Comparison of ENCODE assay signal across 20 cellular contexts in the genomic region with DNA sequence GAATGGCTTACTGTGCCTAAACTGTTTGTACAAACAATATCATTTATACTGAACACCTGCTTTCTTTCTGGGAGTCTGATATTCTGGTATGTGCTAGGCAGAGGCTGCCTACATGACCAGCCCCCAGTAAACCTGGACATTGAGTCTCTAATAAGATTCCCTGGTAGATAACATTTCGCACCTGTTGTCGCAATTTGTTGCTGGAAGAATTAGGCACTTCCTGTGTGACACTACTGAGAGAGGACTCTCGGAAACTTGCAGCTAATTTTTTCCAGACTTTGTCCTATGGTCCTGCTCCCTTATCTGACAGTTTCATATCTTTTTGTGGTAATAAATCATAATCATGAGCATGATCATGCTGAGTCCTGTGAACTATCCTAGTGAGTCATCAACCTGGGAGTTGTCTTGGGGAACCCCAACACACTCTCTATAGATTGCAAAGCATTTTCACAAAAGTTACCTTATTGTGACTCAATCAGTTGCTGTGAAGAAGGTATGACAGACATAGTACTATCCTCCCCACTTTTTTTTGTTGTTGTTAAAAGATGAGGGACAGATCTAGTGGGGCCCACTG.
DNase-seq lines count a peak whose midpoint lies in the region; ATAC-seq and TF ChIP-seq lines count a peak whose summit lies in the region.
"Had no signal": no experiment of that assay in that cellular context is flagged by ENCODE, and none has a peak within 500 bp of the region (broad histone marks: within the 10 kb centered on the region; RNA-seq: fewer than 3 reads in every experiment).

No MANE protein-coding gene starts in this region.

- TF ChIP-seq RAD21 in SK-N-SH (IDR thresholded peaks at IDR 0.05; ENCODE audit: low read length) = no peak

- peaks cover 0 to 5% of the 10 kb centered on the region in 2 donors for H3K9me3 Mint-ChIP-seq in activated naive CD4-positive, alpha-beta T cell treated with anti-CD3 and anti-CD28 coated beads, Interleukin-2, amount 50 U/mL, for 72 hours
- H3K9me3 Mint-ChIP-seq: H9 had no signal

- H3K4me2 ChIP-seq in SK-N-SH = no peak overlapping the region

- no peaks in the 10 kb centered on the region for H3K9me3 ChIP-seq in SK-N-SH
- no peaks in the 10 kb centered on the region for H3K9me3 ChIP-seq in effector memory CD4-positive, alpha-beta T cell (ENCODE audit: control insufficient read depth, low read length)
- H3K9me3 ChIP-seq: SJSA1 had no signal

- no peaks in the 10 kb centered on the region for H3K79me2 ChIP-seq in SK-N-SH (ENCODE audit: insufficient read depth)

- no peak overlapping the region for H3K4me3 ChIP-seq in SK-N-SH (ENCODE audit: low read depth in 2 of 2, low read length in 1 of 2)
- no peak overlapping the region for H3K4me3 ChIP-seq in effector memory CD4-positive, alpha-beta T cell (ENCODE audit: insufficient read depth, low read depth, low read length, poor library complexity, severe bottlenecking)
- H3K4me3 ChIP-seq: SJSA1 had no signal

- no peaks in the 10 kb centered on the region for H3F3A ChIP-seq in SK-N-SH (replicated peaks; ENCODE audit: insufficient read depth)

- H3K36me3 ChIP-seq in SK-N-SH (replicated peaks in 1 of 2; ENCODE audit: control insufficient read depth in 1 of 2, insufficient read depth in 2 of 2, low read length in 1 of 2) = no peaks in the 10 kb centered on the region
- H3K36me3 ChIP-seq in effector memory CD4-positive, alpha-beta T cell (ENCODE audit: control insufficient read depth, insufficient read depth, low read length) = no peaks in the 10 kb centered on the region
- H3K36me3 ChIP-seq: SJSA1 had no signal

- no peaks in the 10 kb centered on the region for H3K36me3 Mint-ChIP-seq in activated naive CD4-positive, alpha-beta T cell treated with anti-CD3 and anti-CD28 coated beads, Interleukin-2, amount 50 U/mL, for 72 hours

- H3K27me3 ChIP-seq in SK-N-SH (ENCODE audit: insufficient read depth) (no peaks in the 10 kb centered on the region), foreskin keratinocyte (peaks cover 13% of the 10 kb centered on the region)
- H3K27me3 ChIP-seq in effector memory CD4-positive, alpha-beta T cell (replicated peaks; ENCODE audit: control insufficient read depth, insufficient read depth, low read length, poor library complexity, severe bottlenecking) = no peaks in the 10 kb centered on the region
- H3K27me3 ChIP-seq: SJSA1 had no signal

- TF ChIP-seq EP300 in SK-N-SH (IDR thresholded peaks at IDR 0.05; ENCODE audit: borderline replicate concordance in 1 of 2, low read depth in 1 of 2, low read length in 1 of 2) = no peak; a peak in 1 of 4 replicates

- H2AFZ ChIP-seq in SK-N-SH (ENCODE audit: low read depth) = no peak overlapping the region

- ATAC-seq in activated naive CD4-positive, alpha-beta T cell treated with anti-CD3 and anti-CD28 coated beads, Interleukin-2, amount 50 U/mL, for 72 hours = peak; percentile 86 to 99
- ATAC-seq in foreskin keratinocyte = peak; percentile 97
- ATAC-seq: T-helper 17 cell had no signal

- TF ChIP-seq CTCF in SK-N-SH (IDR thresholded peaks at IDR 0.05) (no peak), foreskin keratinocyte (conservative IDR thresholded peaks at IDR 0.05) (no peak)

- H3K27ac Mint-ChIP-seq in activated naive CD4-positive, alpha-beta T cell treated with anti-CD3 and anti-CD28 coated beads, Interleukin-2, amount 50 U/mL, for 72 hours = no peak overlapping the region
- H3K27ac Mint-ChIP-seq: H9, T-helper 17 cell had no signal

- 30% methylated on average over 3 of the region's 3 CpGs for WGBS in SK-N-SH (ENCODE audit: low lambda C conversion rate)

- H3K9ac ChIP-seq in SK-N-SH = no peak overlapping the region

- H3K27ac ChIP-seq in SK-N-SH (ENCODE audit: low read depth in 2 of 2, low read length in 1 of 2) = no peak overlapping the region; a peak in 1 of 4 replicates
- H3K27ac ChIP-seq in foreskin keratinocyte = no peak overlapping the region
- H3K27ac ChIP-seq in temporal lobe (ENCODE audit: low read depth, low read length) = peak overlapping the region; percentile 49
- H3K27ac ChIP-seq in effector memory CD4-positive, alpha-beta T cell (ENCODE audit: insufficient read depth, low read length, poor library complexity, severe bottlenecking) = no peak overlapping the region
- H3K27ac ChIP-seq: C4-2B, SJSA1 had no signal

- no peaks in the 10 kb centered on the region for H4K20me1 ChIP-seq in SK-N-SH (ENCODE audit: insufficient read depth)

- POLR2A ChIA-PET in SK-N-SH (lab: Yijun Ruan, JAX) = no interaction called here

- H3K9me2 ChIP-seq in SK-N-SH = no peaks in the 10 kb centered on the region

- CTCF ChIA-PET in SK-N-SH (lab: Yijun Ruan, JAX) = interaction anchor here (1.7 kb wide), 1 partner anchor 276 kb away, joined by 5 read pairs; no protein-coding TSS in a partner anchor

- H3K4me1 ChIP-seq in SK-N-SH (ENCODE audit: control insufficient read depth in 1 of 2, insufficient read depth in 2 of 2, low read depth in 1 of 2, low read length in 1 of 2) (peaks cover 20 to 22% of the 10 kb centered on the region in 2 experiments; a peak in 3 of 4 replicates), foreskin keratinocyte (no peaks in the 10 kb centered on the region)
- no peaks in the 10 kb centered on the region for H3K4me1 ChIP-seq in effector memory CD4-positive, alpha-beta T cell (ENCODE audit: control insufficient read depth, insufficient read depth, low read length, poor library complexity, severe bottlenecking)
- H3K4me1 ChIP-seq: SJSA1 had no signal

- peak in 1 of 2 donors; percentile 2 for DNase-seq in activated naive CD4-positive, alpha-beta T cell treated with anti-CD3 and anti-CD28 coated beads, Interleukin-2, amount 50 U/mL, for 72 hours (ENCODE audit: low spot score in 2 of 2)
- no peak for DNase-seq in activated naive CD4-positive, alpha-beta T cell treated with Interleukin-2 at 50 U/mL for 16 hours
- DNase-seq in SK-N-SH = no peak
- peak; percentile 26 to 57 for DNase-seq in foreskin keratinocyte
- no peak for DNase-seq in NCI-H526 (lab: John Stamatoyannopoulos, UW)
- DNase-seq in effector memory CD4-positive, alpha-beta T cell = no peak
- DNase-seq: activated CD4-positive, alpha-beta T cell treated with anti-CD3 and anti-CD28 coated beads, Interleukin-2, amount 50 U/mL, for 1 hour; activated naive CD4-positive, alpha-beta T cell; Calu3; cerebellar nuclear complex; EL; H9; KBM-7; kidney; NCI-H1436 treated with DMSO at 0.1 percent for 48 hours; NCI-H510A treated with DMSO at 0.1 percent for 48 hours; T-helper 17 cell had no signal

TF ChIP-seq in SK-N-SH, 30 proteins besides CTCF, POLR2A, EP300 and RAD21:
- no peak for TF ChIP-seq MEF2A (IDR thresholded peaks at IDR 0.05; ENCODE audit: borderline replicate concordance, low read depth)
- peak; percentile 65; the same call in 1 of the 2 replicates for TF ChIP-seq RFX5 (IDR thresholded peaks at IDR 0.05; ENCODE audit: low read length)

Comparison
In these comparisons a context has a peak if more than half of its experiments do, and no peak if none do; other contexts are left out.
1. DNase-seq: peak in foreskin keratinocyte (2 of 2); none in activated naive CD4-positive, alpha-beta T cell treated with Interleukin-2 at 50 U/mL for 16 hours (single experiment), SK-N-SH (single experiment), NCI-H526 (0 of 2) and effector memory CD4-positive, alpha-beta T cell (0 of 3).